19 cellular contexts compared by ENCODE assay signal in genomic region chr7:101239191-101239950, GRCh38. TPM values are rescaled to one million over a fixed set of nuclear protein-coding genes. Genes with fewer than 3 reads are reported as not detected.
DNase-seq lines count a peak whose midpoint lies in the region; ATAC-seq, FAIRE-seq and TF ChIP-seq lines count a peak whose summit lies in the region.
"Had no signal": no experiment of that assay in that cellular context is flagged by ENCODE, and none has a peak within 500 bp of the region (broad histone marks: within the 10 kb centered on the region; RNA-seq: fewer than 3 reads in every experiment).

No MANE protein-coding gene starts in this region.

- peaks cover 0 to 6% (median 4%) of the 10 kb centered on the region in 4 donors for H3K36me3 ChIP-seq in liver (ENCODE audit: control insufficient read depth in 4 of 4, insufficient read depth in 3 of 4, low read depth in 1 of 4, low read length in 3 of 4)
- peaks cover 8 to 20% of the 10 kb centered on the region in 2 experiments; a peak in 4 of 5 replicates for H3K36me3 ChIP-seq in HepG2 (replicated peaks in 1 of 2; ENCODE audit: control insufficient read depth in 1 of 2, insufficient read depth in 2 of 2, low read length in 2 of 2)
- peaks cover 18% of the 10 kb centered on the region for H3K36me3 ChIP-seq in right atrium auricular region
- H3K36me3 ChIP-seq in uterus = no peaks in the 10 kb centered on the region

- intact Hi-C loops in HepG2 (cut with micrococcal nuclease; ENCODE audit: unreplicated experiment) (no loop called here), uterus (cut with DNase I; ENCODE audit: low total_unique reads) (no loop called here)

- no peaks in the 10 kb centered on the region for H4K20me1 ChIP-seq in HepG2 (ENCODE audit: insufficient read depth, low read length)

- TF ChIP-seq POLR2A in HepG2 (IDR thresholded peaks at IDR 0.05; ENCODE audit: insufficient read depth in 1 of 2, low read depth in 2 of 2, low read length in 2 of 2) = no peak
- TF ChIP-seq POLR2A in uterus (IDR thresholded peaks at IDR 0.05) = no peak

- peaks cover 21% of the 10 kb centered on the region for H3K4me1 Mint-ChIP-seq in progenitor cell of endocrine pancreas (ENCODE audit: low read depth)

- no peak overlapping the region for H2AFZ ChIP-seq in HepG2 (ENCODE audit: low read length)

- H3K9me3 Mint-ChIP-seq in progenitor cell of endocrine pancreas (ENCODE audit: low read depth) = no peaks in the 10 kb centered on the region
- no peaks in the 10 kb centered on the region for H3K9me3 Mint-ChIP-seq in activated naive CD4-positive, alpha-beta T cell treated with anti-CD3 and anti-CD28 coated beads, Interleukin-2, amount 50 U/mL, for 72 hours
- H3K9me3 Mint-ChIP-seq: HFFc6 had no signal

- ATAC-seq in HepG2 (no peak), HG02642 (IDR thresholded peaks at IDR 0.05; ENCODE audit: poor library complexity, unreplicated experiment) (no peak)
- ATAC-seq in activated naive CD4-positive, alpha-beta T cell treated with anti-CD3 and anti-CD28 coated beads, Interleukin-2, amount 50 U/mL, for 72 hours = no peak

- no peaks in the 10 kb centered on the region for H3K27me3 Mint-ChIP-seq in progenitor cell of endocrine pancreas

- peak overlapping the region; percentile 90 for H3K27ac Mint-ChIP-seq in progenitor cell of endocrine pancreas
- H3K27ac Mint-ChIP-seq in activated naive CD4-positive, alpha-beta T cell treated with anti-CD3 and anti-CD28 coated beads, Interleukin-2, amount 50 U/mL, for 72 hours = no peak overlapping the region
- H3K27ac Mint-ChIP-seq: HFFc6 had no signal

- DNase-seq in HepG2 (ENCODE audit: low spot score) (no peak), right atrium auricular region (ENCODE audit: low spot score) (no peak), progenitor cell of endocrine pancreas (ENCODE audit: low spot score, unreplicated experiment) (no peak), uterus (peak in 1 of 2 donors; percentile 59), T-helper 2 cell (no peak)
- no peak for DNase-seq in activated naive CD4-positive, alpha-beta T cell treated with anti-CD3 and anti-CD28 coated beads, Interleukin-2, amount 50 U/mL, for 72 hours (ENCODE audit: low spot score in 2 of 2)
- DNase-seq: aorta, HFFc6, Karpas-422, NCI-H1417 treated with DMSO at 0.1 percent for 48 hours had no signal

- no peaks in the 10 kb centered on the region for H3K27me3 ChIP-seq in liver (ENCODE audit: control insufficient read depth in 4 of 4, insufficient read depth in 4 of 4, low read length in 3 of 4)
- H3K27me3 ChIP-seq in HepG2 (ENCODE audit: control insufficient read depth in 1 of 2, insufficient read depth in 2 of 2, low read length in 2 of 2) = no peaks in the 10 kb centered on the region
- H3K27me3 ChIP-seq in right atrium auricular region = no peaks in the 10 kb centered on the region
- no peaks in the 10 kb centered on the region for H3K27me3 ChIP-seq in uterus

- H3K36me3 Mint-ChIP-seq in progenitor cell of endocrine pancreas (ENCODE audit: insufficient read depth) = peaks cover 5% of the 10 kb centered on the region
- no peaks in the 10 kb centered on the region for H3K36me3 Mint-ChIP-seq in activated naive CD4-positive, alpha-beta T cell treated with anti-CD3 and anti-CD28 coated beads, Interleukin-2, amount 50 U/mL, for 72 hours

- CTCF ChIA-PET in HepG2 (lab: Yijun Ruan, JAX; ENCODE audit: low intra/inter-chr PET ratio, low total read pairs) = no interaction called here

- 77% methylated on average over 27 of the region's 27 CpGs for WGBS in liver
- 94% methylated on average over 22 of the region's 27 CpGs for WGBS in HepG2 (ENCODE audit: low lambda C conversion rate)

- peaks cover 7 to 47% (median 29%) of the 10 kb centered on the region in 4 donors for H3K4me1 ChIP-seq in liver (ENCODE audit: control insufficient read depth in 4 of 4, insufficient read depth in 4 of 4, low read length in 3 of 4)
- H3K4me1 ChIP-seq in HepG2 (ENCODE audit: insufficient read depth, low read length) = peaks cover 62% of the 10 kb centered on the region
- H3K4me1 ChIP-seq in right atrium auricular region = peaks cover 0 to 75% of the 10 kb centered on the region in 2 donors
- peaks cover 6 to 11% of the 10 kb centered on the region in 2 donors for H3K4me1 ChIP-seq in uterus

- in situ Hi-C loops in HepG2 (cut with HindIII; ENCODE audit: extremely low pct_ligation_motif_present, low pct_unique_long_range_greater_than_20kb) = no loop called here

- TF ChIP-seq RAD21 in liver (IDR thresholded peaks at IDR 0.05) (no peak), HepG2 (CRISPR knock-in tag; IDR thresholded peaks at IDR 0.05) (no peak)

- FAIRE-seq in HepG2 (lab: Jason Lieb, UNC) = no peak

- BruUV-seq in HepG2 (replicated peaks; lab: Mats Ljungman, UMichigan) = no TSS peak

- POLR2A ChIA-PET in HepG2 (lab: Yijun Ruan, JAX) = interaction anchor here (0.8 kb wide), 1 partner anchor 22 kb away, joined by 3 read pairs; the partner anchor contains the start of genes PLOD3 and ZNHIT1

- peak overlapping the region; percentile 91 to 97 for H3K27ac ChIP-seq in liver (ENCODE audit: low read depth in 1 of 2, low read length in 2 of 2)
- H3K27ac ChIP-seq in HepG2 (ENCODE audit: extremely low read length, insufficient read depth, low read length) = no peak overlapping the region
- H3K27ac ChIP-seq in right atrium auricular region = peak overlapping the region; percentile 83 to 86
- H3K27ac ChIP-seq in uterus = peak overlapping the region; percentile 81 to 85
- H3K27ac ChIP-seq: neutrophil had no signal

- TF ChIP-seq CTCF in liver (IDR thresholded peaks at IDR 0.05; ENCODE audit: low read depth, low read length, missing input control) = no peak
- TF ChIP-seq CTCF in HepG2 (CRISPR knock-in tag; IDR thresholded peaks at IDR 0.05) = no peak
- no peak for TF ChIP-seq CTCF in right atrium auricular region (IDR thresholded peaks at IDR 0.05)
- no peak for TF ChIP-seq CTCF in progenitor cell of endocrine pancreas (IDR thresholded peaks at IDR 0.05; ENCODE audit: unreplicated experiment)
- TF ChIP-seq CTCF in uterus (IDR thresholded peaks at IDR 0.05) = no peak

- TF ChIP-seq EP300 in HepG2 (IDR thresholded peaks at IDR 0.05; ENCODE audit: low read depth in 2 of 2, low read length in 2 of 2) = no peak
- TF ChIP-seq EP300 in HepG2 (CRISPR knock-in tag; IDR thresholded peaks at IDR 0.05; ENCODE audit: borderline replicate concordance) = no peak

- H3K4me3 Mint-ChIP-seq in progenitor cell of endocrine pancreas (ENCODE audit: low read depth) = no peak overlapping the region
- H3K4me3 Mint-ChIP-seq: HFFc6 had no signal

- H3K9ac ChIP-seq in liver (ENCODE audit: low read depth in 1 of 2, low read length in 2 of 2) = no peak overlapping the region
- H3K9ac ChIP-seq in HepG2 (ENCODE audit: insufficient read depth, low read depth, low read length) = no peak overlapping the region

- H3K4me2 ChIP-seq in HepG2 (ENCODE audit: low read depth, low read length) = no peak overlapping the region

- no peak overlapping the region for H3K4me3 ChIP-seq in liver (ENCODE audit: low read depth in 1 of 3, low read length in 3 of 3)
- no peak overlapping the region for H3K4me3 ChIP-seq in HepG2 (replicated peaks in 1 of 3; ENCODE audit: insufficient read depth in 1 of 3, low read depth in 2 of 3, low read length in 3 of 3)
- no peak overlapping the region for H3K4me3 ChIP-seq in right atrium auricular region
- no peak overlapping the region for H3K4me3 ChIP-seq in uterus

- no peaks in the 10 kb centered on the region for H3K9me3 ChIP-seq in liver (ENCODE audit: control insufficient read depth in 4 of 4, low read length in 3 of 4)
- H3K9me3 ChIP-seq in HepG2 (ENCODE audit: low read length) = no peaks in the 10 kb centered on the region
- no peaks in the 10 kb centered on the region for H3K9me3 ChIP-seq in right atrium auricular region
- H3K9me3 ChIP-seq in uterus = no peaks in the 10 kb centered on the region
- H3K9me3 ChIP-seq: Caco-2, neutrophil had no signal

- peaks cover 16% of the 10 kb centered on the region for H3K79me2 ChIP-seq in HepG2 (ENCODE audit: insufficient read depth, low read length)

RNA-seq across cellular contexts. Expression of gene CLDN15, which starts 1.8 kb away (rescaled TPM):
- total RNA-seq in liver (10 to 100 TPM in 1 of 2 donors, 1 to 10 TPM in 1; 5.2 to 12.4 TPM), HepG2 (2016; rRNA removed; fragmentation: Illumina TruSeq; extraction: Trizol) (2.2 and 7.1 TPM in 2 replicates), right atrium auricular region (10 to 100 TPM; 16.5 to 50.2 TPM), progenitor cell of endocrine pancreas (21.2 and 22.8 TPM in 2 replicates), uterus (10 to 100 TPM in 2 of 4 donors, 1 to 10 TPM in 2; 5.6 to 49.4 (median 16.7) TPM)
- polyA plus RNA-seq in liver (1 to 10 TPM; 3.7 to 4.0 TPM), HepG2 (2011; rRNA removed) (17.8 and 20.6 TPM in 2 replicates)
- 1.6 and 1.9 TPM in 2 replicates for total RNA-seq in HepG2 (2016; cell fraction: cytosol; rRNA removed; fragmentation: Illumina TruSeq; extraction: Trizol; ENCODE audit: low read depth)
- 1.7 and 7.0 TPM in 2 replicates for total RNA-seq in HepG2 (2016; cell fraction: insoluble cytoplasmic fraction; rRNA removed; fragmentation: Illumina TruSeq; extraction: Trizol)
- total RNA-seq in HepG2 (2016; cell fraction: membrane; rRNA removed; fragmentation: Illumina TruSeq; extraction: Trizol) = 2.3 and 3.3 TPM in 2 replicates
- total RNA-seq in HepG2 (2016; cell fraction: nucleus; rRNA removed; fragmentation: Illumina TruSeq; extraction: Trizol) = 8.2 and 12.3 TPM in 2 replicates
- polyA plus RNA-seq in HepG2 (2011; cell fraction: cytosol; rRNA removed) = 5.9 and 8.1 TPM in 2 replicates
- 79.5 and 89.0 TPM in 2 replicates for polyA plus RNA-seq in HepG2 (2011; cell fraction: nucleus; rRNA removed)
- polyA plus RNA-seq in HepG2 (2012) = 7.2 and 11.3 TPM in 2 replicates
- polyA plus RNA-seq in HepG2 (2016; cell fraction: cytosol; fragmentation: Illumina TruSeq; extraction: Trizol; ENCODE audit: low read depth) = 1.8 and 1.9 TPM in 2 replicates
- polyA plus RNA-seq in HepG2 (2016; cell fraction: insoluble cytoplasmic fraction; fragmentation: Illumina TruSeq; extraction: Trizol; ENCODE audit: low read depth) = 2.5 and 3.3 TPM in 2 replicates
- polyA plus RNA-seq in HepG2 (2016; cell fraction: membrane; fragmentation: Illumina TruSeq; extraction: Trizol; ENCODE audit: low read depth) = 2.7 and 4.4 TPM in 2 replicates
- polyA plus RNA-seq in HepG2 (2016; cell fraction: nucleus; fragmentation: Illumina TruSeq; extraction: Trizol; ENCODE audit: insufficient read depth, low read depth) = 36.5 and 40.0 TPM in 2 replicates
- polyA minus RNA-seq in HepG2 (2011; rRNA and poly(A)+ RNA removed; ENCODE audit: low replicate concordance) = 15.5 and 16.2 TPM in 2 replicates
- polyA minus RNA-seq in HepG2 (2011; cell fraction: cytosol; rRNA and poly(A)+ RNA removed) = 2.0 and 3.3 TPM in 2 replicates
- polyA minus RNA-seq in HepG2 (2011; cell fraction: nucleus; rRNA and poly(A)+ RNA removed) = 18.2 TPM in 2 replicates
- total RNA-seq in activated naive CD4-positive, alpha-beta T cell treated with anti-CD3 and anti-CD28 coated beads, Interleukin-2, amount 50 U/mL, for 72 hours = 10 to 100 TPM; 17.3 to 26.1 TPM

RNA-seq across cellular contexts. Expression of gene FIS1, which starts 5.5 kb away (rescaled TPM):
- total RNA-seq in liver = 100 to 1,000 TPM; 112 to 133 TPM
- 100 to 1,000 TPM; 177 to 192 TPM for polyA plus RNA-seq in liver
- total RNA-seq in HepG2 (2016; rRNA removed; fragmentation: Illumina TruSeq; extraction: Trizol) = 97.5 and 122 TPM in 2 replicates
- 100 and 125 TPM in 2 replicates for total RNA-seq in HepG2 (2016; cell fraction: cytosol; rRNA removed; fragmentation: Illumina TruSeq; extraction: Trizol; ENCODE audit: low read depth)
- 102 and 131 TPM in 2 replicates for total RNA-seq in HepG2 (2016; cell fraction: insoluble cytoplasmic fraction; rRNA removed; fragmentation: Illumina TruSeq; extraction: Trizol)
- total RNA-seq in HepG2 (2016; cell fraction: membrane; rRNA removed; fragmentation: Illumina TruSeq; extraction: Trizol) = 121 and 149 TPM in 2 replicates
- 45.4 and 52.1 TPM in 2 replicates for total RNA-seq in HepG2 (2016; cell fraction: nucleus; rRNA removed; fragmentation: Illumina TruSeq; extraction: Trizol)
- 97.5 and 101 TPM in 2 replicates for polyA plus RNA-seq in HepG2 (2011; rRNA removed)
- 160 and 210 TPM in 2 replicates for polyA plus RNA-seq in HepG2 (2011; cell fraction: cytosol; rRNA removed)
- 129 and 133 TPM in 2 replicates for polyA plus RNA-seq in HepG2 (2011; cell fraction: nucleus; rRNA removed)
- polyA plus RNA-seq in HepG2 (2012) = 51.7 and 63.6 TPM in 2 replicates
- polyA plus RNA-seq in HepG2 (2016; cell fraction: cytosol; fragmentation: Illumina TruSeq; extraction: Trizol; ENCODE audit: low read depth) = 123 and 156 TPM in 2 replicates
- polyA plus RNA-seq in HepG2 (2016; cell fraction: insoluble cytoplasmic fraction; fragmentation: Illumina TruSeq; extraction: Trizol; ENCODE audit: low read depth) = 123 and 128 TPM in 2 replicates
- polyA plus RNA-seq in HepG2 (2016; cell fraction: membrane; fragmentation: Illumina TruSeq; extraction: Trizol; ENCODE audit: low read depth) = 120 and 131 TPM in 2 replicates
- polyA plus RNA-seq in HepG2 (2016; cell fraction: nucleus; fragmentation: Illumina TruSeq; extraction: Trizol; ENCODE audit: insufficient read depth, low read depth) = 87.9 and 91.1 TPM in 2 replicates
- 39.1 and 61.0 TPM in 2 replicates for polyA minus RNA-seq in HepG2 (2011; rRNA and poly(A)+ RNA removed; ENCODE audit: low replicate concordance)
- 19.9 and 20.4 TPM in 2 replicates for polyA minus RNA-seq in HepG2 (2011; cell fraction: cytosol; rRNA and poly(A)+ RNA removed)
- polyA minus RNA-seq in HepG2 (2011; cell fraction: nucleus; rRNA and poly(A)+ RNA removed) = 35.4 and 38.3 TPM in 2 replicates
- 100 to 1,000 TPM; 359 to 459 TPM for total RNA-seq in right atrium auricular region
- 118 and 124 TPM in 2 replicates for total RNA-seq in progenitor cell of endocrine pancreas
- total RNA-seq in uterus = 100 to 1,000 TPM; 129 to 251 (median 233) TPM
- 10 to 100 TPM; 70.0 to 74.8 TPM for total RNA-seq in activated naive CD4-positive, alpha-beta T cell treated with anti-CD3 and anti-CD28 coated beads, Interleukin-2, amount 50 U/mL, for 72 hours

RNA-seq across cellular contexts. Expression of gene ZNHIT1, which starts 21.4 kb away (rescaled TPM):
- 10 to 100 TPM; 52.7 to 74.9 TPM for total RNA-seq in liver
- 100 to 1,000 TPM; 110 to 149 TPM for polyA plus RNA-seq in liver
- 64.5 and 66.5 TPM in 2 replicates for total RNA-seq in HepG2 (2016; rRNA removed; fragmentation: Illumina TruSeq; extraction: Trizol)
- 64.0 and 69.5 TPM in 2 replicates for total RNA-seq in HepG2 (2016; cell fraction: cytosol; rRNA removed; fragmentation: Illumina TruSeq; extraction: Trizol; ENCODE audit: low read depth)
- 68.4 and 76.1 TPM in 2 replicates for total RNA-seq in HepG2 (2016; cell fraction: insoluble cytoplasmic fraction; rRNA removed; fragmentation: Illumina TruSeq; extraction: Trizol)
- total RNA-seq in HepG2 (2016; cell fraction: membrane; rRNA removed; fragmentation: Illumina TruSeq; extraction: Trizol) = 53.8 and 60.2 TPM in 2 replicates
- total RNA-seq in HepG2 (2016; cell fraction: nucleus; rRNA removed; fragmentation: Illumina TruSeq; extraction: Trizol) = 26.8 and 31.3 TPM in 2 replicates
- polyA plus RNA-seq in HepG2 (2011; rRNA removed) = 32.5 and 36.8 TPM in 2 replicates
- 42.7 and 52.4 TPM in 2 replicates for polyA plus RNA-seq in HepG2 (2011; cell fraction: cytosol; rRNA removed)
- polyA plus RNA-seq in HepG2 (2011; cell fraction: nucleus; rRNA removed) = 23.5 and 25.9 TPM in 2 replicates
- 41.6 and 44.7 TPM in 2 replicates for polyA plus RNA-seq in HepG2 (2012)
- 71.9 and 73.7 TPM in 2 replicates for polyA plus RNA-seq in HepG2 (2016; cell fraction: cytosol; fragmentation: Illumina TruSeq; extraction: Trizol; ENCODE audit: low read depth)
- 68.8 and 69.1 TPM in 2 replicates for polyA plus RNA-seq in HepG2 (2016; cell fraction: insoluble cytoplasmic fraction; fragmentation: Illumina TruSeq; extraction: Trizol; ENCODE audit: low read depth)
- polyA plus RNA-seq in HepG2 (2016; cell fraction: membrane; fragmentation: Illumina TruSeq; extraction: Trizol; ENCODE audit: low read depth) = 47.5 and 51.9 TPM in 2 replicates
- 57.2 and 62.8 TPM in 2 replicates for polyA plus RNA-seq in HepG2 (2016; cell fraction: nucleus; fragmentation: Illumina TruSeq; extraction: Trizol; ENCODE audit: insufficient read depth, low read depth)
- 23.4 and 35.9 TPM in 2 replicates for polyA minus RNA-seq in HepG2 (2011; rRNA and poly(A)+ RNA removed; ENCODE audit: low replicate concordance)
- 21.7 and 22.1 TPM in 2 replicates for polyA minus RNA-seq in HepG2 (2011; cell fraction: cytosol; rRNA and poly(A)+ RNA removed)
- 5.4 and 6.3 TPM in 2 replicates for polyA minus RNA-seq in HepG2 (2011; cell fraction: nucleus; rRNA and poly(A)+ RNA removed)
- total RNA-seq in right atrium auricular region = 10 to 100 TPM; 65.3 to 69.6 TPM
- total RNA-seq in progenitor cell of endocrine pancreas = 60.2 and 62.2 TPM in 2 replicates
- total RNA-seq in uterus = 10 to 100 TPM; 40.7 to 53.3 (median 52.0) TPM
- total RNA-seq in activated naive CD4-positive, alpha-beta T cell treated with anti-CD3 and anti-CD28 coated beads, Interleukin-2, amount 50 U/mL, for 72 hours = 10 to 100 TPM; 49.9 to 50.3 TPM

RNA-seq across cellular contexts. Expression of gene PLOD3, which starts 22.0 kb away (rescaled TPM):
- 10 to 100 TPM; 19.4 to 32.1 TPM for total RNA-seq in liver
- polyA plus RNA-seq in liver = 10 to 100 TPM; 23.2 to 42.9 TPM
- 22.2 and 67.4 TPM in 2 replicates for total RNA-seq in HepG2 (2016; rRNA removed; fragmentation: Illumina TruSeq; extraction: Trizol)
- total RNA-seq in HepG2 (2016; cell fraction: cytosol; rRNA removed; fragmentation: Illumina TruSeq; extraction: Trizol; ENCODE audit: low read depth) = 23.9 and 25.4 TPM in 2 replicates
- 20.2 and 72.6 TPM in 2 replicates for total RNA-seq in HepG2 (2016; cell fraction: insoluble cytoplasmic fraction; rRNA removed; fragmentation: Illumina TruSeq; extraction: Trizol)
- total RNA-seq in HepG2 (2016; cell fraction: membrane; rRNA removed; fragmentation: Illumina TruSeq; extraction: Trizol) = 24.4 and 25.4 TPM in 2 replicates
- 63.9 and 86.6 TPM in 2 replicates for total RNA-seq in HepG2 (2016; cell fraction: nucleus; rRNA removed; fragmentation: Illumina TruSeq; extraction: Trizol)
- 65.8 and 69.0 TPM in 2 replicates for polyA plus RNA-seq in HepG2 (2011; rRNA removed)
- polyA plus RNA-seq in HepG2 (2011; cell fraction: cytosol; rRNA removed) = 46.3 and 69.3 TPM in 2 replicates
- polyA plus RNA-seq in HepG2 (2011; cell fraction: nucleus; rRNA removed) = 162 and 195 TPM in 2 replicates
- 53.0 and 94.8 TPM in 2 replicates for polyA plus RNA-seq in HepG2 (2012)
- polyA plus RNA-seq in HepG2 (2016; cell fraction: cytosol; fragmentation: Illumina TruSeq; extraction: Trizol; ENCODE audit: low read depth) = 12.2 and 13.8 TPM in 2 replicates
- polyA plus RNA-seq in HepG2 (2016; cell fraction: insoluble cytoplasmic fraction; fragmentation: Illumina TruSeq; extraction: Trizol; ENCODE audit: low read depth) = 27.9 and 38.5 TPM in 2 replicates
- 21.2 and 23.4 TPM in 2 replicates for polyA plus RNA-seq in HepG2 (2016; cell fraction: membrane; fragmentation: Illumina TruSeq; extraction: Trizol; ENCODE audit: low read depth)
- 217 and 227 TPM in 2 replicates for polyA plus RNA-seq in HepG2 (2016; cell fraction: nucleus; fragmentation: Illumina TruSeq; extraction: Trizol; ENCODE audit: insufficient read depth, low read depth)
- 44.4 and 96.8 TPM in 2 replicates for polyA minus RNA-seq in HepG2 (2011; rRNA and poly(A)+ RNA removed; ENCODE audit: low replicate concordance)
- polyA minus RNA-seq in HepG2 (2011; cell fraction: cytosol; rRNA and poly(A)+ RNA removed) = 55.0 and 69.8 TPM in 2 replicates
- polyA minus RNA-seq in HepG2 (2011; cell fraction: nucleus; rRNA and poly(A)+ RNA removed) = 37.7 and 50.2 TPM in 2 replicates
- total RNA-seq in right atrium auricular region = 10 to 100 TPM; 35.5 to 35.9 TPM
- total RNA-seq in progenitor cell of endocrine pancreas = 89.8 and 94.4 TPM in 2 replicates
- total RNA-seq in uterus = 10 to 100 TPM; 29.2 to 75.4 (median 34.1) TPM
- 10 to 100 TPM; 44.7 to 53.5 TPM for total RNA-seq in activated naive CD4-positive, alpha-beta T cell treated with anti-CD3 and anti-CD28 coated beads, Interleukin-2, amount 50 U/mL, for 72 hours

RNA-seq across cellular contexts. Expression of gene MOGAT3, which starts 38.5 kb away (rescaled TPM):
- total RNA-seq in liver = 1 to 10 TPM; 1.8 to 4.2 TPM
- polyA plus RNA-seq in liver = 1 to 10 TPM; 3.3 to 7.9 TPM
- total RNA-seq in HepG2 (2016; rRNA removed; fragmentation: Illumina TruSeq; extraction: Trizol) = 5.5 and 22.5 TPM in 2 replicates
- 4.9 TPM in 2 replicates for total RNA-seq in HepG2 (2016; cell fraction: cytosol; rRNA removed; fragmentation: Illumina TruSeq; extraction: Trizol; ENCODE audit: low read depth)
- 5.7 and 22.7 TPM in 2 replicates for total RNA-seq in HepG2 (2016; cell fraction: insoluble cytoplasmic fraction; rRNA removed; fragmentation: Illumina TruSeq; extraction: Trizol)
- 4.8 and 5.0 TPM in 2 replicates for total RNA-seq in HepG2 (2016; cell fraction: membrane; rRNA removed; fragmentation: Illumina TruSeq; extraction: Trizol)
- 38.2 and 46.4 TPM in 2 replicates for total RNA-seq in HepG2 (2016; cell fraction: nucleus; rRNA removed; fragmentation: Illumina TruSeq; extraction: Trizol)
- 30.5 and 39.2 TPM in 2 replicates for polyA plus RNA-seq in HepG2 (2011; rRNA removed)
- polyA plus RNA-seq in HepG2 (2011; cell fraction: cytosol; rRNA removed) = 16.6 and 17.2 TPM in 2 replicates
- polyA plus RNA-seq in HepG2 (2011; cell fraction: nucleus; rRNA removed) = 82.9 and 84.5 TPM in 2 replicates
- polyA plus RNA-seq in HepG2 (2012) = 17.1 and 24.2 TPM in 2 replicates
- 1.8 and 2.5 TPM in 2 replicates for polyA plus RNA-seq in HepG2 (2016; cell fraction: cytosol; fragmentation: Illumina TruSeq; extraction: Trizol; ENCODE audit: low read depth)
- 5.6 and 6.9 TPM in 2 replicates for polyA plus RNA-seq in HepG2 (2016; cell fraction: insoluble cytoplasmic fraction; fragmentation: Illumina TruSeq; extraction: Trizol; ENCODE audit: low read depth)
- polyA plus RNA-seq in HepG2 (2016; cell fraction: membrane; fragmentation: Illumina TruSeq; extraction: Trizol; ENCODE audit: low read depth) = 2.9 and 3.0 TPM in 2 replicates
- 38.7 and 42.5 TPM in 2 replicates for polyA plus RNA-seq in HepG2 (2016; cell fraction: nucleus; fragmentation: Illumina TruSeq; extraction: Trizol; ENCODE audit: insufficient read depth, low read depth)
- 121 TPM in 1 of 2 replicates, not detected in the other for polyA minus RNA-seq in HepG2 (2011; rRNA and poly(A)+ RNA removed; ENCODE audit: low replicate concordance)
- polyA minus RNA-seq in HepG2 (2011; cell fraction: cytosol; rRNA and poly(A)+ RNA removed) = 14.9 and 15.6 TPM in 2 replicates
- 233 and 284 TPM in 2 replicates for polyA minus RNA-seq in HepG2 (2011; cell fraction: nucleus; rRNA and poly(A)+ RNA removed)
- total RNA-seq in right atrium auricular region = not detected
- total RNA-seq in progenitor cell of endocrine pancreas = not detected in 2 replicates
- total RNA-seq in uterus = not detected
- not detected for total RNA-seq in activated naive CD4-positive, alpha-beta T cell treated with anti-CD3 and anti-CD28 coated beads, Interleukin-2, amount 50 U/mL, for 72 hours
- total RNA-seq: activated CD8-positive, alpha-beta memory T cell treated with anti-CD3 and anti-CD28 coated beads for 36 hours; aorta; dermis microvascular lymphatic vessel endothelial cell; G401; HFFc6; OCI-LY7; subcutaneous adipose tissue had no signal
